In genomic region chr16:2769675-2770056, GRCh38 we compare ENCODE assay signal across 8 cellular contexts. TPM values are rescaled to one million over a fixed set of nuclear protein-coding genes. Genes with fewer than 3 reads are reported as not detected.
DNase-seq lines count a peak whose midpoint lies in the region; ATAC-seq, FAIRE-seq and TF ChIP-seq lines count a peak whose summit lies in the region.
"Had no signal": no experiment of that assay in that cellular context is flagged by ENCODE, and none has a peak within 500 bp of the region (broad histone marks: within the 10 kb centered on the region; RNA-seq: fewer than 3 reads in every experiment).

No MANE protein-coding gene starts in this region.

- no peak overlapping the region for H3K4me3 ChIP-seq in CD8-positive, alpha-beta T cell (ENCODE audit: low read depth, low read length)
- H3K4me3 ChIP-seq in astrocyte (ENCODE audit: insufficient read depth, low read depth, low read length) (no peak overlapping the region), dorsolateral prefrontal cortex (no peak overlapping the region)

- TF ChIP-seq CTCF in CD8-positive, alpha-beta T cell (IDR thresholded peaks at IDR 0.05) = no peak
- TF ChIP-seq CTCF in astrocyte (IDR thresholded peaks at IDR 0.05; ENCODE audit: insufficient read depth, low read depth, low read length) (no peak), dorsolateral prefrontal cortex (IDR thresholded peaks at IDR 0.05 in 54 of 56, conservative IDR thresholded peaks at IDR 0.05 in 2 of 56; ENCODE audit: low read depth in 1 of 56, partially characterized antibody in 56 of 56) (no peak)

- H3K4me2 ChIP-seq in astrocyte (ENCODE audit: low read length) = no peak overlapping the region

- peak overlapping the region; percentile 5 for H3K9ac ChIP-seq in astrocyte (ENCODE audit: low read length)

- H3K9me3 ChIP-seq in CD8-positive, alpha-beta T cell (ENCODE audit: low read length) = no peaks in the 10 kb centered on the region
- peaks cover 2% of the 10 kb centered on the region for H3K9me3 ChIP-seq in astrocyte (ENCODE audit: insufficient read depth, low read depth, low read length)

- ATAC-seq in CD8-positive, alpha-beta T cell = no peak
- ATAC-seq in GM19452 (IDR thresholded peaks at IDR 0.05; ENCODE audit: unreplicated experiment) = no peak

- POLR2A ChIA-PET in CD8-positive, alpha-beta T cell (lab: Charles Lee) = no interaction called here

- no peaks in the 10 kb centered on the region for H3K9me3 Mint-ChIP-seq in CD8-positive, alpha-beta T cell
- H3K9me3 Mint-ChIP-seq in astrocyte (ENCODE audit: unreplicated experiment) = peaks cover 2% of the 10 kb centered on the region

- CTCF ChIA-PET in CD8-positive, alpha-beta T cell (lab: Charles Lee) = interaction anchor here (1.5 kb wide), 1 partner anchor 12 kb away, joined by 3 read pairs; no protein-coding TSS in a partner anchor

- peaks cover 28% of the 10 kb centered on the region for H3K4me1 Mint-ChIP-seq in CD8-positive, alpha-beta T cell (ENCODE audit: low read depth)
- H3K4me1 Mint-ChIP-seq in astrocyte (ENCODE audit: low read depth, unreplicated experiment) = peaks cover 23% of the 10 kb centered on the region

- H3K27me3 Mint-ChIP-seq in CD8-positive, alpha-beta T cell (ENCODE audit: low read depth) = no peaks in the 10 kb centered on the region
- H3K27me3 Mint-ChIP-seq in astrocyte (ENCODE audit: low read depth, unreplicated experiment) = no peaks in the 10 kb centered on the region

- peaks cover 3% of the 10 kb centered on the region for H3K4me1 ChIP-seq in CD8-positive, alpha-beta T cell (ENCODE audit: insufficient read depth, low read length)
- peaks cover 5% of the 10 kb centered on the region for H3K4me1 ChIP-seq in astrocyte (ENCODE audit: insufficient read depth, low read length)

- H3K36me3 ChIP-seq in CD8-positive, alpha-beta T cell (ENCODE audit: insufficient read depth, low read length) = peaks cover 79% of the 10 kb centered on the region
- peaks cover 67% of the 10 kb centered on the region for H3K36me3 ChIP-seq in astrocyte (ENCODE audit: insufficient read depth, low read length)

- no peak for DNase-seq in CD8-positive, alpha-beta T cell
- no peak for DNase-seq in astrocyte (ENCODE audit: low read depth)
- peak; percentile 62 for DNase-seq in myocyte (ENCODE audit: low read depth)
- DNase-seq in dorsolateral prefrontal cortex = no peak
- no peak for DNase-seq in NCI-H2107 (lab: John Stamatoyannopoulos, UW)
- DNase-seq: activated CD4-positive, alpha-beta T cell treated with anti-CD3 and anti-CD28 coated beads for 1 hour; mesenchymal stem cell had no signal

- no peaks in the 10 kb centered on the region for H3K27me3 ChIP-seq in CD8-positive, alpha-beta T cell (ENCODE audit: insufficient read depth, low read length)
- no peaks in the 10 kb centered on the region for H3K27me3 ChIP-seq in astrocyte (ENCODE audit: insufficient read depth, low read length)
- H3K27me3 ChIP-seq in dorsolateral prefrontal cortex = no peaks in the 10 kb centered on the region

- peaks cover 97% of the 10 kb centered on the region for H4K20me1 ChIP-seq in astrocyte (ENCODE audit: insufficient read depth, low read length)

- FAIRE-seq in astrocyte (lab: Jason Lieb, UNC) = no peak

- H3K79me2 ChIP-seq in astrocyte (ENCODE audit: insufficient read depth, low read length) = peaks cover 95% of the 10 kb centered on the region

- no peak overlapping the region for H2AFZ ChIP-seq in astrocyte (ENCODE audit: low read depth, low read length)

- intact Hi-C loops in CD8-positive, alpha-beta T cell (cut with DNase I, micrococcal nuclease) = loop anchor here in 1 of 2 experiments (2.0 kb wide), 1 partner anchor 15 kb away; no protein-coding TSS in a partner anchor
- intact Hi-C loops in dorsolateral prefrontal cortex (cut with DNase I) = loop anchor here (2.0 to 10.0 kb wide), 2 partner anchors 15 to 145 kb away; partner anchors contain the start of gene FLYWCH1 (in 1 of the 2)

- H3K27ac Mint-ChIP-seq in CD8-positive, alpha-beta T cell = peak overlapping the region; percentile 71
- peak overlapping the region; percentile 87 for H3K27ac Mint-ChIP-seq in astrocyte (ENCODE audit: unreplicated experiment)

- H3K4me3 Mint-ChIP-seq in CD8-positive, alpha-beta T cell = no peak overlapping the region
- no peak overlapping the region for H3K4me3 Mint-ChIP-seq in astrocyte (ENCODE audit: unreplicated experiment)

- no peak overlapping the region for H3K27ac ChIP-seq in CD8-positive, alpha-beta T cell (ENCODE audit: low read depth, low read length)
- H3K27ac ChIP-seq in astrocyte (ENCODE audit: low read depth, low read length) (no peak overlapping the region), dorsolateral prefrontal cortex (peak overlapping the region in 6 of 59 donors; percentile 11 to 55 (median 24))

- H3K36me3 Mint-ChIP-seq in CD8-positive, alpha-beta T cell = peaks cover 96% of the 10 kb centered on the region
- peaks cover 50% of the 10 kb centered on the region for H3K36me3 Mint-ChIP-seq in astrocyte (ENCODE audit: low read depth, unreplicated experiment)

RNA-seq across cellular contexts. Expression of gene ELOB, which starts 7.4 kb away (rescaled TPM):
- total RNA-seq in CD8-positive, alpha-beta T cell = 10 to 100 TPM; 70.3 to 71.5 TPM
- 323 TPM in 2 replicates for total RNA-seq in astrocyte
- total RNA-seq in myocyte = 235 and 770 TPM in 2 replicates
- polyA plus RNA-seq in myocyte (2012) = 478 TPM
- 100 to 1,000 TPM; 150 to 306 (median 223) TPM for total RNA-seq in dorsolateral prefrontal cortex

RNA-seq across cellular contexts. Expression of gene SRRM2, which starts 17.2 kb away (rescaled TPM):
- 1,000 to 10,000 TPM; 1,249 to 1,283 TPM for total RNA-seq in CD8-positive, alpha-beta T cell
- 387 and 409 TPM in 2 replicates for total RNA-seq in astrocyte
- total RNA-seq in myocyte = 93.5 and 93.8 TPM in 2 replicates
- polyA plus RNA-seq in myocyte (2012) = 291 TPM
- 100 to 1,000 TPM; 369 to 792 (median 531) TPM for total RNA-seq in dorsolateral prefrontal cortex

RNA-seq across cellular contexts. Expression of gene PRSS33, which starts 17.7 kb away (rescaled TPM):
- not detected for total RNA-seq in CD8-positive, alpha-beta T cell
- not detected in 2 replicates for total RNA-seq in astrocyte
- not detected in 2 replicates for total RNA-seq in myocyte
- not detected for polyA plus RNA-seq in myocyte (2012)
- under 1 TPM in 2 of 120 experiments, not detected in 118; 0.29 to 0.37 TPM for total RNA-seq in dorsolateral prefrontal cortex

RNA-seq across cellular contexts. Expression of gene PRSS41, which starts 28.6 kb away (rescaled TPM):
- not detected for total RNA-seq in CD8-positive, alpha-beta T cell
- not detected in 2 replicates for total RNA-seq in astrocyte
- not detected in 2 replicates for total RNA-seq in myocyte
- polyA plus RNA-seq in myocyte (2012) = not detected
- total RNA-seq in dorsolateral prefrontal cortex = not detected

RNA-seq across cellular contexts. Expression of gene PRSS21, which starts 47.4 kb away (rescaled TPM):
- 1 to 10 TPM; 1.4 to 2.5 TPM for total RNA-seq in CD8-positive, alpha-beta T cell
- total RNA-seq in astrocyte (not detected in 2 replicates), myocyte (not detected in 2 replicates), dorsolateral prefrontal cortex (1 to 10 TPM in 10 of 120 experiments, under 1 TPM in 11, not detected in 99; 0.62 to 1.6 (median 0.97) TPM)
- not detected for polyA plus RNA-seq in myocyte (2012)
